2 cellular contexts compared by ENCODE assay signal in the genomic region with DNA sequence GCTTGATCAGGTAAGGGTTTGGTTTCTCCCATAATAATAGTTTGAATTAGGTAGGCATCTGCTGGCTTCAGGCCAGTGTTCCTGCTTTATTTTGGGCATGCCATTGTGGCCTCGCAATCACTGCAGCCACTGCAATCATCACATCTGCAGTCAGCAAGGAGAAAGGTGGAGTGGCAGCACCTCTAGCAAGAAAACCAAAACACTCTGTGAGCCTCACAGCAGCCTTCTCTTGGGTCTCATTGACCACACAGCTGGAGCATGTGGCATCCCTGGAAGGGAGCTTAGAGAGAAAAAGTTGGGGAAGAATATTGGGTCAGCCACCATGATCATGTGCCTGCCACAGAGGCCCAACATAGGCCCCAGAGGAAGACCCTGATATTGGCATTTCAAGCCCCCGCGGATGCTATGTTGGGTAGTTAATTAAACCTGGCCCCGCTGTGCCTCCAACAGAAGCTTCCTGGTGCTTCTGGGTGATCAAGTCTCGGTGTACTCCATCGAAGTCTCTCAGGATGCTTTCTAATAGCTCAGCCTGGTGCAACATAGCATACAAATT.
TF ChIP-seq lines count a peak whose summit lies in the region.

No MANE protein-coding gene starts in this region.

TF ChIP-seq in IMR-90, 13 proteins besides CTCF, POLR2A, EP300 and RAD21:
- no peak for TF ChIP-seq ELK1 (IDR thresholded peaks at IDR 0.05; ENCODE audit: borderline replicate concordance, low read depth, low read length)
- TF ChIP-seq CEBPB (IDR thresholded peaks at IDR 0.05; ENCODE audit: low read depth, low read length), result no peak
- no peak for TF ChIP-seq RFX5 (IDR thresholded peaks at IDR 0.05; ENCODE audit: low read depth, low read length)
- no peak for TF ChIP-seq BHLHE40 (IDR thresholded peaks at IDR 0.05; ENCODE audit: low read depth, low read length)
- TF ChIP-seq CHD1 (IDR thresholded peaks at IDR 0.05; ENCODE audit: low read depth, low read length), result no peak
- no peak for TF ChIP-seq USF2 (IDR thresholded peaks at IDR 0.05; ENCODE audit: low read depth, low read length)
- no peak for TF ChIP-seq SMC3 (IDR thresholded peaks at IDR 0.05; ENCODE audit: low read depth, low read length)
- no peak for TF ChIP-seq FOS (IDR thresholded peaks at IDR 0.05; ENCODE audit: low read depth, low read length)
- TF ChIP-seq NFE2L2 (IDR thresholded peaks at IDR 0.05; ENCODE audit: low read depth, low read length), result no peak
- TF ChIP-seq MXI1 (IDR thresholded peaks at IDR 0.05; ENCODE audit: borderline replicate concordance, low read depth, low read length), result no peak
- TF ChIP-seq MAFK (IDR thresholded peaks at IDR 0.05; ENCODE audit: low read depth, low read length), result no peak

TF ChIP-seq in H1, 55 proteins besides CTCF, POLR2A, EP300 and RAD21:
- TF ChIP-seq, protein P1, sequence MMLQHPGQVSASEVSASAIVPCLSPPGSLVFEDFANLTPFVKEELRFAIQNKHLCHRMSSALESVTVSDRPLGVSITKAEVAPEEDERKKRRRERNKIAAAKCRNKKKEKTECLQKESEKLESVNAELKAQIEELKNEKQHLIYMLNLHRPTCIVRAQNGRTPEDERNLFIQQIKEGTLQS (IDR thresholded peaks at IDR 0.05; ENCODE audit: insufficient read depth, low read depth, low read length), result no peak
- TF ChIP-seq TAF7 (optimal IDR thresholded peaks at IDR 0.05; ENCODE audit: borderline replicate concordance, low read depth, low read length) (no peak), JUND (IDR thresholded peaks at IDR 0.05; ENCODE audit: low read length) (no peak), EGR1 (IDR thresholded peaks at IDR 0.05; ENCODE audit: borderline replicate concordance, low read depth, low read length) (no peak), SRF (IDR thresholded peaks at IDR 0.05; ENCODE audit: low read depth, low read length) (no peak), SP2 (IDR thresholded peaks at IDR 0.05; ENCODE audit: low read length) (no peak), SUZ12 (IDR thresholded peaks at IDR 0.05; ENCODE audit: low read length) (no peak), KDM5A (IDR thresholded peaks at IDR 0.05; ENCODE audit: low read length) (no peak), ZNF274 (IDR thresholded peaks at IDR 0.05; ENCODE audit: borderline replicate concordance, extremely low read depth, low read length) (no peak), TAF1 (IDR thresholded peaks at IDR 0.05; ENCODE audit: low read depth, low read length) (no peak)
